Comparison of ENCODE assay signal across 8 cellular contexts in genomic region chr1:78676347-78676982, GRCh38. TPM values are rescaled to one million over a fixed set of nuclear protein-coding genes. Genes with fewer than 3 reads are reported as not detected.
DNase-seq lines count a peak whose midpoint lies in the region; ATAC-seq and TF ChIP-seq lines count a peak whose summit lies in the region.

No MANE protein-coding gene starts in this region.

- no peak overlapping the region for H3K9ac ChIP-seq in liver (ENCODE audit: low read depth in 1 of 2, low read length in 2 of 2)

- TF ChIP-seq CTCF in cardiac muscle cell (IDR thresholded peaks at IDR 0.05; ENCODE audit: low read depth, low read length) (peak; percentile 70), LNCAP (IDR thresholded peaks at IDR 0.05) (peak; percentile 84), liver (IDR thresholded peaks at IDR 0.05; ENCODE audit: low read depth, low read length, missing input control) (peak; percentile 81)

- H3K4me3 ChIP-seq in cardiac muscle cell: no peak overlapping the region
- no peak overlapping the region for H3K4me3 ChIP-seq in liver (ENCODE audit: low read depth in 1 of 3, low read length in 3 of 3)

- peak; percentile 82 to 86 for DNase-seq in cardiac muscle cell (ENCODE audit: low read depth in 1 of 2, low spot score in 1 of 2)
- DNase-seq in Right ventricle myocardium inferior (ENCODE audit: missing footprints): no peak
- DNase-seq in SKM-1 treated with dmso at 0.1 percent for 144 hours (lab: John Stamatoyannopoulos, UW; ENCODE audit: unreplicated experiment): peak; percentile 53
- peak; percentile 51 for DNase-seq in central memory CD4-positive, alpha-beta T cell
- DNase-seq in stimulated activated CD8-positive, alpha-beta memory T cell treated with anti-CD3 and anti-CD28 coated beads, Interleukin-12 subunit alpha, Interleukin-12 subunit beta, amount 100 ng/mL, for 1 hour (ENCODE audit: low read depth): peak; percentile 47

- H3K27ac ChIP-seq in cardiac muscle cell: no peak overlapping the region
- no peak overlapping the region for H3K27ac ChIP-seq in liver (ENCODE audit: low read depth in 1 of 2, low read length in 2 of 2)

- no peaks in the 10 kb centered on the region for H3K9me3 ChIP-seq in cardiac muscle cell (ENCODE audit: low read depth)
- no peaks in the 10 kb centered on the region for H3K9me3 ChIP-seq in liver (ENCODE audit: control insufficient read depth in 4 of 4, low read length in 3 of 4)

- H3K36me3 ChIP-seq in cardiac muscle cell (no peaks in the 10 kb centered on the region), liver (ENCODE audit: control insufficient read depth in 4 of 4, insufficient read depth in 3 of 4, low read depth in 1 of 4, low read length in 3 of 4) (no peaks in the 10 kb centered on the region)

- 29% methylated on average over 9 of the region's 9 CpGs for WGBS in liver

- H3K27me3 ChIP-seq in cardiac muscle cell (no peaks in the 10 kb centered on the region), liver (ENCODE audit: control insufficient read depth in 4 of 4, insufficient read depth in 4 of 4, low read length in 3 of 4) (no peaks in the 10 kb centered on the region)

- ATAC-seq in Right ventricle myocardium inferior (no peak), GM21528 (IDR thresholded peaks at IDR 0.05; ENCODE audit: low FRiP score, unreplicated experiment) (no peak)

- H3K4me1 ChIP-seq in cardiac muscle cell (ENCODE audit: low read depth) (no peaks in the 10 kb centered on the region), liver (ENCODE audit: control insufficient read depth in 4 of 4, insufficient read depth in 4 of 4, low read length in 3 of 4) (no peaks in the 10 kb centered on the region)

- peak; percentile 92 to 93 for TF ChIP-seq RAD21 in liver (IDR thresholded peaks at IDR 0.05)

- intact Hi-C loops in Right ventricle myocardium inferior (cut with DNase I): loop anchor here (1.0 to 5.0 kb wide), 3 partner anchors 59 to 544 kb away; no protein-coding TSS in a partner anchor

TF ChIP-seq in liver, 16 proteins besides CTCF, POLR2A, EP300 and RAD21:
- TF ChIP-seq HNF4A (conservative IDR thresholded peaks at IDR 0.05) (no peak), GABPA (IDR thresholded peaks at IDR 0.05 in 1 of 2, conservative IDR thresholded peaks at IDR 0.05 in 1 of 2) (no peak), JUND (IDR thresholded peaks at IDR 0.05) (no peak), ATF3 (IDR thresholded peaks at IDR 0.05) (no peak), RXRA (IDR thresholded peaks at IDR 0.05) (no peak), ZBTB33 (IDR thresholded peaks at IDR 0.05) (no peak), EGR1 (IDR thresholded peaks at IDR 0.05; ENCODE audit: low read depth in 2 of 2) (no peak)

RNA-seq across cellular contexts. Expression of gene IFI44, which starts 26.8 kb away (rescaled TPM):
- total RNA-seq in cardiac muscle cell: 0.18 TPM in 1 of 2 replicates, not detected in the other
- not detected in 2 replicates for polyA plus RNA-seq in cardiac muscle cell
- 10.4 TPM for total RNA-seq in Right ventricle myocardium inferior
- total RNA-seq in liver: 1 to 10 TPM; 5.9 to 9.0 TPM
- polyA plus RNA-seq in liver: 10 to 100 TPM; 10.3 to 17.9 TPM

RNA-seq across cellular contexts. Expression of gene IFI44L, which starts 56.2 kb away (rescaled TPM):
- total RNA-seq in cardiac muscle cell (0.04 and 1.2 TPM in 2 replicates), Right ventricle myocardium inferior (3.6 TPM), liver (1 to 10 TPM; 2.1 to 6.5 TPM)
- polyA plus RNA-seq in cardiac muscle cell (not detected in 2 replicates), liver (1 to 10 TPM; 2.4 to 3.3 TPM)
